15 cellular contexts compared by ENCODE assay signal in genomic region chr22:29917052-29917902, GRCh38. TPM values are rescaled to one million over a fixed set of nuclear protein-coding genes. Genes with fewer than 3 reads are reported as not detected.
DNase-seq lines count a peak whose midpoint lies in the region; ATAC-seq and TF ChIP-seq lines count a peak whose summit lies in the region.
"Had no signal": no experiment of that assay in that cellular context is flagged by ENCODE, and none has a peak within 500 bp of the region (broad histone marks: within the 10 kb centered on the region; RNA-seq: fewer than 3 reads in every experiment).

No MANE protein-coding gene starts in this region.

- no peaks in the 10 kb centered on the region for H3K27me3 Mint-ChIP-seq in brain
- H3K27me3 Mint-ChIP-seq: activated CD4-positive, alpha-beta memory T cell treated with anti-CD3 and anti-CD28 coated beads, Interleukin-2, amount 10 ng/mL, durations not matched to agents 7 days and 5 days had no signal

- H3K79me2 ChIP-seq in smooth muscle cell (ENCODE audit: low read depth), result peaks cover 82% of the 10 kb centered on the region

- H4K20me1 ChIP-seq in smooth muscle cell (ENCODE audit: low read depth), result peaks cover 99% of the 10 kb centered on the region

- peak overlapping the region in 3 of 5 experiments; percentile 17 to 53 (median 22) for H3K27ac Mint-ChIP-seq in brain
- H3K27ac Mint-ChIP-seq: activated CD4-positive, alpha-beta memory T cell treated with anti-CD3 and anti-CD28 coated beads, Interleukin-2, amount 10 ng/mL, durations not matched to agents 7 days and 5 days had no signal

- H3F3A ChIP-seq in smooth muscle cell (ENCODE audit: low read depth), result peaks cover 15% of the 10 kb centered on the region

- peak; percentile 72 for ATAC-seq in left ventricle myocardium superior
- ATAC-seq in activated CD4-positive, CD25-positive, alpha-beta regulatory T cell treated with anti-CD3 and anti-CD28 coated beads, Interleukin-2, amount 50 U/mL, for 24 hours, result no peak

- peaks cover 80% of the 10 kb centered on the region for H3K4me1 Mint-ChIP-seq in brain

- TF ChIP-seq CTCF in HEK293 (tag by site-specific recombination; IDR thresholded peaks at IDR 0.05) (no peak), brain (conservative IDR thresholded peaks at IDR 0.05) (no peak), smooth muscle cell (IDR thresholded peaks at IDR 0.05; ENCODE audit: borderline replicate concordance, insufficient read depth, poor library complexity, severe bottlenecking) (no peak), esophagus muscularis mucosa (IDR thresholded peaks at IDR 0.05) (no peak)

- no peak for TF ChIP-seq POLR2A in esophagus muscularis mucosa (IDR thresholded peaks at IDR 0.05; ENCODE audit: low read depth)

- DNase-seq in left ventricle myocardium superior, result peak; percentile 40
- DNase-seq in smooth muscle cell (lab: John Stamatoyannopoulos, UW; ENCODE audit: unreplicated experiment), result no peak
- no peak for DNase-seq in esophagus muscularis mucosa (ENCODE audit: extremely low spot score)
- no peak for DNase-seq in NCI-H1105 (lab: John Stamatoyannopoulos, UW)
- DNase-seq: activated CD4-positive, alpha-beta memory T cell treated with anti-CD3 and anti-CD28 coated beads, Interleukin-2, amount 10 ng/mL, durations not matched to agents 7 days and 5 days; effector CD8-positive, alpha-beta T cell; MM.1S; NCI-H2171 treated with DMSO at 0.1 percent for 48 hours; SIG-M5; stimulated activated CD4-positive, alpha-beta T cell treated with anti-CD3 and anti-CD28 coated beads, Interleukin-15, amount 100 ng/mL, for 24 hours had no signal

- peaks cover 0 to 7% (median 4%) of the 10 kb centered on the region in 5 experiments for H3K9me3 Mint-ChIP-seq in brain
- H3K9me3 Mint-ChIP-seq: activated CD4-positive, alpha-beta memory T cell treated with anti-CD3 and anti-CD28 coated beads, Interleukin-2, amount 10 ng/mL, durations not matched to agents 7 days and 5 days had no signal

- no peak for TF ChIP-seq EP300 in esophagus muscularis mucosa (IDR thresholded peaks at IDR 0.05)

- no peak overlapping the region for H3K9ac ChIP-seq in smooth muscle cell (ENCODE audit: low read depth)

- 61% methylated on average over 4 of the region's 4 CpGs for WGBS in smooth muscle cell (ENCODE audit: low lambda C conversion rate)
- WGBS in esophagus muscularis mucosa, result 42% methylated on average over 4 of the region's 4 CpGs

- peaks cover 55% of the 10 kb centered on the region for H3K4me1 ChIP-seq in HEK293 (ENCODE audit: control insufficient read depth, insufficient read depth, low read length)
- peaks cover 32% of the 10 kb centered on the region for H3K4me1 ChIP-seq in smooth muscle cell (ENCODE audit: low read depth)
- H3K4me1 ChIP-seq in esophagus muscularis mucosa, result peaks cover 48 to 88% (median 75%) of the 10 kb centered on the region in 4 donors

- intact Hi-C loops in left ventricle myocardium superior (cut with micrococcal nuclease), result no loop called here
- intact Hi-C loops in esophagus muscularis mucosa (cut with DNase I), result no loop called here

- POLR2A ChIA-PET in HEK293 (lab: Yijun Ruan, JAX), result no interaction called here

- no peak overlapping the region for H2AFZ ChIP-seq in smooth muscle cell (ENCODE audit: low read depth)

- H3K4me3 ChIP-seq in HEK293 (ENCODE audit: low read depth, low read length) (no peak overlapping the region), smooth muscle cell (no peak overlapping the region), esophagus muscularis mucosa (no peak overlapping the region)
- H3K4me3 ChIP-seq: ascending aorta had no signal

- peak overlapping the region; percentile 29; the same call in 1 of the 2 replicates for H3K27ac ChIP-seq in HEK293 (ENCODE audit: extremely low read depth, low read depth, low read length)
- peak overlapping the region; percentile 97 for H3K27ac ChIP-seq in smooth muscle cell (ENCODE audit: low read depth)
- no peak overlapping the region for H3K27ac ChIP-seq in esophagus muscularis mucosa (replicated peaks in 1 of 4)
- H3K27ac ChIP-seq: ascending aorta, C4-2B had no signal

- peaks cover 13% of the 10 kb centered on the region for H3K36me3 Mint-ChIP-seq in brain

- H3K36me3 ChIP-seq in HEK293 (ENCODE audit: control insufficient read depth in 2 of 2, insufficient read depth in 1 of 2, low read length in 2 of 2) (no peaks in the 10 kb centered on the region), smooth muscle cell (ENCODE audit: low read depth) (no peaks in the 10 kb centered on the region), esophagus muscularis mucosa (no peaks in the 10 kb centered on the region)
- H3K36me3 ChIP-seq: ascending aorta had no signal

- H3K4me3 Mint-ChIP-seq in brain, result peak overlapping the region in 1 of 5 experiments; percentile 1
- H3K4me3 Mint-ChIP-seq: activated CD4-positive, alpha-beta memory T cell treated with anti-CD3 and anti-CD28 coated beads, Interleukin-2, amount 10 ng/mL, durations not matched to agents 7 days and 5 days had no signal

- no peak overlapping the region for H3K4me2 ChIP-seq in smooth muscle cell

- CTCF ChIA-PET in HEK293 (lab: Yijun Ruan, JAX), result interaction anchor here (2.0 kb wide), 1 partner anchor 88 kb away, joined by 7 read pairs; no protein-coding TSS in a partner anchor

- no peaks in the 10 kb centered on the region for H3K27me3 ChIP-seq in smooth muscle cell (ENCODE audit: low read depth)
- H3K27me3 ChIP-seq in esophagus muscularis mucosa, result no peaks in the 10 kb centered on the region
- H3K27me3 ChIP-seq: ascending aorta had no signal

- no peaks in the 10 kb centered on the region for H3K9me3 ChIP-seq in HEK293 (ENCODE audit: control insufficient read depth, insufficient read depth, low read depth, low read length)
- H3K9me3 ChIP-seq in smooth muscle cell (replicated peaks; ENCODE audit: low read depth), result no peaks in the 10 kb centered on the region
- H3K9me3 ChIP-seq in esophagus muscularis mucosa, result no peaks in the 10 kb centered on the region
- H3K9me3 ChIP-seq: ascending aorta had no signal

TF ChIP-seq in HEK293, 187 proteins besides CTCF, POLR2A, EP300 and RAD21:
- TF ChIP-seq WT1 (tag by site-specific recombination; IDR thresholded peaks at IDR 0.05), result peak; percentile 75
- no peak for TF ChIP-seq ZNF701 (tag by site-specific recombination; IDR thresholded peaks at IDR 0.05)
- 0 out of 2 replicates have a peak, but pooled peaks have one; percentile 16 for TF ChIP-seq PRDM6 (tag by site-specific recombination; IDR thresholded peaks at IDR 0.05)
- TF ChIP-seq ZNF473 (tag by site-specific recombination; IDR thresholded peaks at IDR 0.05), result no peak
- no peak for TF ChIP-seq ZBTB6 (tag by site-specific recombination; IDR thresholded peaks at IDR 0.05)
- TF ChIP-seq ZNF394 (tag by site-specific recombination; IDR thresholded peaks at IDR 0.05; ENCODE audit: borderline replicate concordance), result peak; percentile 30; the same call in 1 of the 2 replicates
- 0 out of 2 replicates have a peak, but pooled peaks have one; percentile 17 for TF ChIP-seq ZIC2 (tag by site-specific recombination; IDR thresholded peaks at IDR 0.05)
- TF ChIP-seq ZBTB44 (tag by site-specific recombination; IDR thresholded peaks at IDR 0.05), result peak; percentile 68
- no peak for TF ChIP-seq ZNF664 (tag by site-specific recombination; IDR thresholded peaks at IDR 0.05)
- no peak for TF ChIP-seq ZEB2 (tag by site-specific recombination; IDR thresholded peaks at IDR 0.05)
- no peak for TF ChIP-seq GLI4 (tag by site-specific recombination; IDR thresholded peaks at IDR 0.05)
- no peak for TF ChIP-seq ZNF623 (tag by site-specific recombination; IDR thresholded peaks at IDR 0.05)

RNA-seq across cellular contexts. Expression of gene MTMR3, which starts 34.3 kb away (rescaled TPM):
- polyA plus RNA-seq in brain (ENCODE audit: insufficient read depth, low read depth, low replicate concordance) (22.8 TPM), smooth muscle cell (15.8 and 21.0 TPM in 2 replicates)
- total RNA-seq in left ventricle myocardium superior (23.6 TPM), smooth muscle cell (33.0 and 48.9 TPM in 2 replicates), esophagus muscularis mucosa (10 to 100 TPM; 33.5 to 46.5 (median 40.8) TPM)

Comparison
In these comparisons a context has a peak if more than half of its experiments do, and no peak if none do; other contexts are left out.
1. H3K27ac ChIP-seq: peak in HEK293 (single experiment) and smooth muscle cell (single experiment); none in esophagus muscularis mucosa (0 of 4).